1 cellular context compared by ENCODE assay signal in the genomic region with DNA sequence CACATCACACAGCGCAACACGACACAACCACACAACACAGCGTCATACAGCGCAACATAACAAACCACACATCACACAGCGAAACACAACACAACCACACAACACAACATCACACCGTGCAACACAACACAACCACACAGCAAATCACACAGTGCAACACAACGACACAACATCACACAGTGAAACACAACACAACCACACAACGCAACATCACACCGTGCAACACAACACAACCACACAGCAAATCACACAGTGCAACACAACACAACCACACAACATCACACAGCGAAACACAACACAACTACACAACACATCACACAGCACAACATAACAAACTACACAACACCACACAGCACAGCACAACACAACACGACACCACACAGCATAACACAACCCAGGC.
TF ChIP-seq lines count a peak whose summit lies in the region.

No MANE protein-coding gene starts in this region.

TF ChIP-seq in HepG2, 621 proteins besides CTCF, POLR2A, EP300 and RAD21 (continued from another document):
- TF ChIP-seq, protein P1, sequence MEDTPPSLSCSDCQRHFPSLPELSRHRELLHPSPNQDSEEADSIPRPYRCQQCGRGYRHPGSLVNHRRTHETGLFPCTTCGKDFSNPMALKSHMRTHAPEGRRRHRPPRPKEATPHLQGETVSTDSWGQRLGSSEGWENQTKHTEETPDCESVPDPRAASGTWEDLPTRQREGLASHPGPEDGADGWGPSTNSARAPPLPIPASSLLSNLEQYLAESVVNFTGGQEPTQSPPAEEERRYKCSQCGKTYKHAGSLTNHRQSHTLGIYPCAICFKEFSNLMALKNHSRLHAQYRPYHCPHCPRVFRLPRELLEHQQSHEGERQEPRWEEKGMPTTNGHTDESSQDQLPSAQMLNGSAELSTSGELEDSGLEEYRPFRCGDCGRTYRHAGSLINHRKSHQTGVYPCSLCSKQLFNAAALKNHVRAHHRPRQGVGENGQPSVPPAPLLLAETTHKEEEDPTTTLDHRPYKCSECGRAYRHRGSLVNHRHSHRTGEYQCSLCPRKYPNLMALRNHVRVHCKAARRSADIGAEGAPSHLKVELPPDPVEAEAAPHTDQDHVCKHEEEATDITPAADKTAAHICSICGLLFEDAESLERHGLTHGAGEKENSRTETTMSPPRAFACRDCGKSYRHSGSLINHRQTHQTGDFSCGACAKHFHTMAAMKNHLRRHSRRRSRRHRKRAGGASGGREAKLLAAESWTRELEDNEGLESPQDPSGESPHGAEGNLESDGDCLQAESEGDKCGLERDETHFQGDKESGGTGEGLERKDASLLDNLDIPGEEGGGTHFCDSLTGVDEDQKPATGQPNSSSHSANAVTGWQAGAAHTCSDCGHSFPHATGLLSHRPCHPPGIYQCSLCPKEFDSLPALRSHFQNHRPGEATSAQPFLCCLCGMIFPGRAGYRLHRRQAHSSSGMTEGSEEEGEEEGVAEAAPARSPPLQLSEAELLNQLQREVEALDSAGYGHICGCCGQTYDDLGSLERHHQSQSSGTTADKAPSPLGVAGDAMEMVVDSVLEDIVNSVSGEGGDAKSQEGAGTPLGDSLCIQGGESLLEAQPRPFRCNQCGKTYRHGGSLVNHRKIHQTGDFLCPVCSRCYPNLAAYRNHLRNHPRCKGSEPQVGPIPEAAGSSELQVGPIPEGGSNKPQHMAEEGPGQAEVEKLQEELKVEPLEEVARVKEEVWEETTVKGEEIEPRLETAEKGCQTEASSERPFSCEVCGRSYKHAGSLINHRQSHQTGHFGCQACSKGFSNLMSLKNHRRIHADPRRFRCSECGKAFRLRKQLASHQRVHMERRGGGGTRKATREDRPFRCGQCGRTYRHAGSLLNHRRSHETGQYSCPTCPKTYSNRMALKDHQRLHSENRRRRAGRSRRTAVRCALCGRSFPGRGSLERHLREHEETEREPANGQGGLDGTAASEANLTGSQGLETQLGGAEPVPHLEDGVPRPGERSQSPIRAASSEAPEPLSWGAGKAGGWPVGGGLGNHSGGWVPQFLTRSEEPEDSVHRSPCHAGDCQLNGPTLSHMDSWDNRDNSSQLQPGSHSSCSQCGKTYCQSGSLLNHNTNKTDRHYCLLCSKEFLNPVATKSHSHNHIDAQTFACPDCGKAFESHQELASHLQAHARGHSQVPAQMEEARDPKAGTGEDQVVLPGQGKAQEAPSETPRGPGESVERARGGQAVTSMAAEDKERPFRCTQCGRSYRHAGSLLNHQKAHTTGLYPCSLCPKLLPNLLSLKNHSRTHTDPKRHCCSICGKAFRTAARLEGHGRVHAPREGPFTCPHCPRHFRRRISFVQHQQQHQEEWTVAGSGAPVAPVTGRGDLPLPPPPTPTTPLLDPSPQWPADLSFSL (CRISPR knock-in tag; IDR thresholded peaks at IDR 0.05), result peak; percentile 92
- TF ChIP-seq LCORL (IDR thresholded peaks at IDR 0.05) (0 out of 2 replicates have a peak, but pooled peaks have one; percentile 36), LCORL (CRISPR knock-in tag; IDR thresholded peaks at IDR 0.05) (no peak), ZMYM4 (CRISPR knock-in tag; IDR thresholded peaks at IDR 0.05) (no peak), ZNF589 (CRISPR knock-in tag; conservative IDR thresholded peaks at IDR 0.05) (no peak), ARNT (IDR thresholded peaks at IDR 0.05) (0 out of 2 replicates have a peak, but pooled peaks have one; percentile 53), YEATS4 (CRISPR knock-in tag; IDR thresholded peaks at IDR 0.05; ENCODE audit: borderline replicate concordance) (no peak), ZNF775 (CRISPR knock-in tag; IDR thresholded peaks at IDR 0.05; ENCODE audit: borderline replicate concordance) (no peak), KLF15 (CRISPR knock-in tag; IDR thresholded peaks at IDR 0.05; ENCODE audit: borderline replicate concordance) (no peak), TMF1 (CRISPR knock-in tag; IDR thresholded peaks at IDR 0.05; ENCODE audit: low read depth) (no peak), ZSCAN29 (CRISPR knock-in tag; conservative IDR thresholded peaks at IDR 0.05) (no peak), MLLT10 (CRISPR knock-in tag; IDR thresholded peaks at IDR 0.05) (no peak), FOXP1 (IDR thresholded peaks at IDR 0.05) (peak; percentile 13; the same call in 1 of the 2 replicates), FOXP1 (CRISPR knock-in tag; IDR thresholded peaks at IDR 0.05) (no peak), CCDC6 (CRISPR knock-in tag; IDR thresholded peaks at IDR 0.05) (no peak)
- TF ChIP-seq, protein P2, sequence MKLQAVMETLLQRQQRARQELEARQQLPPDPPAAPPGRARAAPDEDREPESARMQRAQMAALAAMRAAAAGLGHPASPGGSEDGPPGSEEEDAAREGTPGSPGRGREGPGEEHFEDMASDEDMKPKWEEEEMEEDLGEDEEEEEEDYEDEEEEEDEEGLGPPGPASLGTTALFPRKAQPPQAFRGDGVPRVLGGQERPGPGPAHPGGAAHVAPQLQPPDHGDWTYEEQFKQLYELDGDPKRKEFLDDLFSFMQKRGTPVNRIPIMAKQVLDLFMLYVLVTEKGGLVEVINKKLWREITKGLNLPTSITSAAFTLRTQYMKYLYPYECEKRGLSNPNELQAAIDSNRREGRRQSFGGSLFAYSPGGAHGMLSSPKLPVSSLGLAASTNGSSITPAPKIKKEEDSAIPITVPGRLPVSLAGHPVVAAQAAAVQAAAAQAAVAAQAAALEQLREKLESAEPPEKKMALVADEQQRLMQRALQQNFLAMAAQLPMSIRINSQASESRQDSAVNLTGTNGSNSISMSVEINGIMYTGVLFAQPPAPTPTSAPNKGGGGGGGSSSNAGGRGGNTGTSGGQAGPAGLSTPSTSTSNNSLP (IDR thresholded peaks at IDR 0.05; ENCODE audit: low read depth, low read length), result no peak
